ENCODE assay signal across 26 cellular contexts in the genomic region with DNA sequence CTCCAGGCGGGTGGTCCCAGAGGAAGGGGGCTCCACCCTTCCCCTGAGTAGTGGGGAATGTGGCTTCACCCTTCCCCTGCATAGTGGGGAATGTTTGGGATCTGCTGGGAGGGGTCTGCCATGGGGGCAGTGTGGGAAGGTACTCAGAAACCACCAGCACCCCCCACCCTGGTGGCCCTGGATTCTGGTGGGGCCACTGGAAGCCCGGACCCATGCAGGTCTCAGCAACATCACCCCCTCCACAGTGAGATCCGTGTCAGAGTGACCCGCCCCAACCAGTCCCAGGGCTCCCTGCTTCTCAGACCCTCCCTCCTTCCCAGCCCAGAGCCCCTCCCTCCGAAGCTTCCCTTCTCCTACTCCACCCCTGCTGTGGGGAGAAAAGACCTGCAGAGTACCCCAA. TPM values are rescaled to one million over a fixed set of nuclear protein-coding genes. Genes with fewer than 3 reads are reported as not detected.
DNase-seq lines count a peak whose midpoint lies in the region; ATAC-seq and TF ChIP-seq lines count a peak whose summit lies in the region.
"Had no signal": no experiment of that assay in that cellular context is flagged by ENCODE, and none has a peak within 500 bp of the region (broad histone marks: within the 10 kb centered on the region; RNA-seq: fewer than 3 reads in every experiment).

No MANE protein-coding gene starts in this region.

- no peak overlapping the region for H2AFZ ChIP-seq in GM23338
- H2AFZ ChIP-seq in SU-DHL-6 (ENCODE audit: low read depth, low read length, severe bottlenecking) = no peak overlapping the region
- H2AFZ ChIP-seq in neuronal stem cell (ENCODE audit: low read length) = no peak overlapping the region

- peak overlapping the region in 8 of 10 experiments; percentile 48 to 63 (median 55); a peak in 16 of 20 replicates for H3K4me3 ChIP-seq in BLaER1 treated with 17β-estradiol and CSF1 and Interleukin-3, amounts not matched to agents 10 nM and 100 nM
- H3K4me3 ChIP-seq in GM23338 (no peak overlapping the region), SU-DHL-6 (ENCODE audit: insufficient read depth, low read length, poor library complexity, severe bottlenecking) (peak overlapping the region; percentile 37), neuronal stem cell (ENCODE audit: low read length in 2 of 2) (no peak overlapping the region), lower lobe of right lung (no peak overlapping the region), mucosa of descending colon (no peak overlapping the region)
- H3K4me3 ChIP-seq in CD8-positive, alpha-beta memory T cell (ENCODE audit: low read length) = no peak overlapping the region
- H3K4me3 ChIP-seq: A549 had no signal

- peak overlapping the region; percentile 85 for H2BK15ac ChIP-seq in neuronal stem cell (ENCODE audit: low read length)

- H3K36me3 ChIP-seq in BLaER1 treated with 17β-estradiol and CSF1 and Interleukin-3, amounts not matched to agents 10 nM and 100 nM = peaks cover 0 to 4% (median 0%) of the 10 kb centered on the region in 11 experiments; a peak in 4 of 22 replicates
- H3K36me3 ChIP-seq in GM23338 (ENCODE audit: insufficient read depth) (no peaks in the 10 kb centered on the region), SU-DHL-6 (ENCODE audit: low read length) (no peaks in the 10 kb centered on the region), neuronal stem cell (replicated peaks in 1 of 2; ENCODE audit: control insufficient read depth in 2 of 2, insufficient read depth in 2 of 2, low read length in 2 of 2) (no peaks in the 10 kb centered on the region), lower lobe of right lung (no peaks in the 10 kb centered on the region), mucosa of descending colon (ENCODE audit: low read depth) (no peaks in the 10 kb centered on the region)
- no peaks in the 10 kb centered on the region for H3K36me3 ChIP-seq in CD8-positive, alpha-beta memory T cell (ENCODE audit: insufficient read depth, low read length)
- H3K36me3 ChIP-seq: BE2C had no signal

- peak overlapping the region; percentile 96 for H2BK120ac ChIP-seq in neuronal stem cell (ENCODE audit: low read depth, low read length)

- H2BK5ac ChIP-seq in neuronal stem cell (ENCODE audit: low read length) = peak overlapping the region; percentile 88

- peaks cover 20% of the 10 kb centered on the region for H3K27me3 Mint-ChIP-seq in GM23338 (ENCODE audit: insufficient read depth, low read depth, poor library complexity)
- H3K27me3 Mint-ChIP-seq in CD8-positive, alpha-beta memory T cell = peaks cover 22 to 34% of the 10 kb centered on the region in 2 donors

- H3K18ac ChIP-seq in neuronal stem cell (ENCODE audit: low read length) = peak overlapping the region; percentile 84

- peak overlapping the region; percentile 20 for H2AK5ac ChIP-seq in neuronal stem cell (ENCODE audit: low read depth, low read length)

- no peak overlapping the region for H3K14ac ChIP-seq in neuronal stem cell (ENCODE audit: low read length)

- H3K9me2 ChIP-seq in GM23338 (ENCODE audit: insufficient read depth) = no peaks in the 10 kb centered on the region
- H3K9me2 ChIP-seq in SU-DHL-6 (replicated peaks; ENCODE audit: insufficient read depth, low read length) = no peaks in the 10 kb centered on the region

- ATAC-seq in GM23338 (peak; percentile 29), lower lobe of right lung (no peak), mucosa of descending colon (no peak)
- ATAC-seq: A549, HepG2 had no signal

- peaks cover 0 to 7% (median 0%) of the 10 kb centered on the region in 11 experiments; a peak in 2 of 22 replicates for H4K20me1 ChIP-seq in BLaER1 treated with 17β-estradiol and CSF1 and Interleukin-3, amounts not matched to agents 10 nM and 100 nM
- H4K20me1 ChIP-seq in GM23338 (replicated peaks; ENCODE audit: insufficient read depth) (no peaks in the 10 kb centered on the region), SU-DHL-6 (ENCODE audit: low read depth, low read length) (no peaks in the 10 kb centered on the region)

- no CpG with 5 or more reads among the region's 5 CpGs for WGBS in neuronal stem cell (ENCODE audit: extremely low coverage in 2 of 2, insufficient read length in 2 of 2, insufficient replicate concordance in 1 of 2), 2 donors

- DNase-seq in GM23338 (ENCODE audit: low spot score) = no peak
- no peak for DNase-seq in neuronal stem cell (ENCODE audit: low spot score)
- no peak for DNase-seq in lower lobe of right lung
- DNase-seq in CD8-positive, alpha-beta memory T cell = no peak
- DNase-seq in cerebellar cortex (ENCODE audit: low spot score) = no peak
- DNase-seq in mucosa of descending colon = no peak
- DNase-seq: BE2C; Caco-2; CD4-positive, alpha-beta T cell; DMS 273 treated with DMSO at 0.1 percent for 48 hours; DMS79 treated with DMSO at 0.1 percent for 48 hours; HFFc6; KG1; NCI-H1092 treated with DMSO at 0.1 percent for 48 hours; NCI-H1436 treated with DMSO at 0.1 percent for 48 hours; NCI-H2029; NCI-H2227 treated with DMSO at 0.1 percent for 48 hours; NCI-H510A; NK-92 treated with Interleukin-12 subunit alpha and Interleukin-12 subunit beta, amount 100 ng/mL, for 24 hours; OCI-M1 had no signal

- H3K4me3 Mint-ChIP-seq in GM23338 = no peak overlapping the region
- H3K4me3 Mint-ChIP-seq in CD8-positive, alpha-beta memory T cell = no peak overlapping the region
- H3K4me3 Mint-ChIP-seq: CD4-positive, alpha-beta T cell; HFFc6 had no signal

- peak overlapping the region in 10 of 11 experiments; percentile 30 to 89 (median 77); a peak in 18 of 22 replicates for H3K27ac ChIP-seq in BLaER1 treated with 17β-estradiol and CSF1 and Interleukin-3, amounts not matched to agents 10 nM and 100 nM
- no peak overlapping the region for H3K27ac ChIP-seq in GM23338 (ENCODE audit: low read depth)
- peak overlapping the region; percentile 97 for H3K27ac ChIP-seq in SU-DHL-6 (ENCODE audit: low read depth, low read length)
- no peak overlapping the region for H3K27ac ChIP-seq in neuronal stem cell (replicated peaks; ENCODE audit: low read length)
- no peak overlapping the region for H3K27ac ChIP-seq in lower lobe of right lung
- H3K27ac ChIP-seq in CD8-positive, alpha-beta memory T cell (ENCODE audit: low read depth, low read length) = no peak overlapping the region
- H3K27ac ChIP-seq: A549, HL-60 had no signal

- H3K4ac ChIP-seq in neuronal stem cell (ENCODE audit: low read length) = no peak overlapping the region

- H3K27me3 ChIP-seq in BLaER1 treated with 17β-estradiol and CSF1 and Interleukin-3, amounts not matched to agents 10 nM and 100 nM = peaks cover 0 to 14% (median 0%) of the 10 kb centered on the region in 11 experiments; a peak in 3 of 22 replicates
- no peaks in the 10 kb centered on the region for H3K27me3 ChIP-seq in GM23338 (ENCODE audit: insufficient read depth)
- H3K27me3 ChIP-seq in SU-DHL-6 (ENCODE audit: low read length) = no peaks in the 10 kb centered on the region
- no peaks in the 10 kb centered on the region for H3K27me3 ChIP-seq in neuronal stem cell (ENCODE audit: control insufficient read depth in 3 of 3, insufficient read depth in 3 of 3, low read depth in 1 of 3, low read length in 3 of 3)
- H3K27me3 ChIP-seq in lower lobe of right lung (ENCODE audit: low read depth) = peaks cover 13% of the 10 kb centered on the region
- peaks cover 7% of the 10 kb centered on the region for H3K27me3 ChIP-seq in CD8-positive, alpha-beta memory T cell (ENCODE audit: insufficient read depth, low read length, poor library complexity, severe bottlenecking)
- H3K27me3 ChIP-seq: BE2C had no signal

- no peak overlapping the region for H4K91ac ChIP-seq in neuronal stem cell (ENCODE audit: low read depth, low read length, poor library complexity)

- H3K4me2 ChIP-seq in BLaER1 treated with 17β-estradiol and CSF1 and Interleukin-3, amounts not matched to agents 10 nM and 100 nM = peak overlapping the region; percentile 92 to 100 (median 99)
- H3K4me2 ChIP-seq in GM23338 = no peak overlapping the region
- peak overlapping the region; percentile 53 for H3K4me2 ChIP-seq in SU-DHL-6 (ENCODE audit: low read depth, low read length, poor library complexity, severe bottlenecking)
- H3K4me2 ChIP-seq in neuronal stem cell (ENCODE audit: insufficient read depth, low read length, poor library complexity, severe bottlenecking) = no peak overlapping the region
- H3K4me2 ChIP-seq: A549 had no signal

- no peak overlapping the region for H4K8ac ChIP-seq in neuronal stem cell (ENCODE audit: low read depth, low read length)

- TF ChIP-seq CTCF in GM23338 (conservative IDR thresholded peaks at IDR 0.05; ENCODE audit: low read depth in 2 of 2) = no peak
- no peak for TF ChIP-seq CTCF in SU-DHL-6 (IDR thresholded peaks at IDR 0.05; ENCODE audit: insufficient read depth, low read length, poor library complexity, severe bottlenecking)
- no peak for TF ChIP-seq CTCF in lower lobe of right lung (IDR thresholded peaks at IDR 0.05)
- no peak for TF ChIP-seq CTCF in mucosa of descending colon (IDR thresholded peaks at IDR 0.05)

- intact Hi-C loops in lower lobe of right lung (cut with DNase I) (loop anchor here (10.0 kb wide), 1 partner anchor 46 kb away; no protein-coding TSS in a partner anchor), mucosa of descending colon (cut with DNase I, micrococcal nuclease) (no loop called here)

- H3K23ac ChIP-seq in neuronal stem cell (ENCODE audit: low read depth, low read length, poor library complexity) = no peak overlapping the region

- peaks cover 59 to 90% (median 78%) of the 10 kb centered on the region in 10 experiments for H3K4me1 ChIP-seq in BLaER1 treated with 17β-estradiol and CSF1 and Interleukin-3, amounts not matched to agents 10 nM and 100 nM
- no peaks in the 10 kb centered on the region; the same call in 1 of the 2 replicates for H3K4me1 ChIP-seq in GM23338 (ENCODE audit: insufficient read depth)
- peaks cover 2 to 6% of the 10 kb centered on the region in 2 donors for H3K4me1 ChIP-seq in neuronal stem cell (ENCODE audit: control insufficient read depth in 2 of 2, insufficient read depth in 1 of 2, low read depth in 1 of 2, low read length in 2 of 2)
- peaks cover 12% of the 10 kb centered on the region for H3K4me1 ChIP-seq in lower lobe of right lung
- H3K4me1 ChIP-seq in CD8-positive, alpha-beta memory T cell (ENCODE audit: insufficient read depth, low read length) = peaks cover 25% of the 10 kb centered on the region
- H3K4me1 ChIP-seq in mucosa of descending colon (ENCODE audit: low read depth) = no peaks in the 10 kb centered on the region
- H3K4me1 ChIP-seq: A549, BE2C, Caco-2 had no signal

- POLR2A ChIA-PET in CD8-positive, alpha-beta memory T cell (lab: Charles Lee) = no interaction called here

- H3K79me1 ChIP-seq in neuronal stem cell (ENCODE audit: low read depth, low read length) = peaks cover 4% of the 10 kb centered on the region

- H3K9ac ChIP-seq in BLaER1 treated with 17β-estradiol and CSF1 and Interleukin-3, amounts not matched to agents 10 nM and 100 nM = peak overlapping the region in 10 of 11 experiments; percentile 6 to 85 (median 63); a peak in 18 of 22 replicates
- peak overlapping the region; percentile 53 for H3K9ac ChIP-seq in SU-DHL-6 (ENCODE audit: low read length)
- no peak overlapping the region for H3K9ac ChIP-seq in neuronal stem cell (ENCODE audit: low read depth, low read length, poor library complexity)

- peaks cover 13% of the 10 kb centered on the region for H3K9me3 Mint-ChIP-seq in GM23338
- H3K9me3 Mint-ChIP-seq in CD8-positive, alpha-beta memory T cell = peaks cover 0 to 6% (median 0%) of the 10 kb centered on the region in 5 donors
- H3K9me3 Mint-ChIP-seq: CD4-positive, alpha-beta T cell had no signal

- no peak overlapping the region for H3K27ac Mint-ChIP-seq in GM23338
- H3K27ac Mint-ChIP-seq in CD8-positive, alpha-beta memory T cell = no peak overlapping the region
- H3K27ac Mint-ChIP-seq: CD4-positive, alpha-beta T cell; HFFc6 had no signal

- peaks cover 6% of the 10 kb centered on the region for H3K36me3 Mint-ChIP-seq in GM23338 (ENCODE audit: low read depth)
- H3K36me3 Mint-ChIP-seq in CD8-positive, alpha-beta memory T cell = no peaks in the 10 kb centered on the region

- CTCF ChIA-PET in CD8-positive, alpha-beta memory T cell (lab: Charles Lee) = no interaction called here

- H3K9me3 ChIP-seq in BLaER1 treated with 17β-estradiol and CSF1 and Interleukin-3, amounts not matched to agents 10 nM and 100 nM (replicated peaks in 1 of 11) = peaks cover 5 to 14% (median 12%) of the 10 kb centered on the region in 11 experiments
- H3K9me3 ChIP-seq in SU-DHL-6 (ENCODE audit: insufficient read depth, low read length) (peaks cover 2% of the 10 kb centered on the region; the same call in 1 of the 2 replicates), neuronal stem cell (replicated peaks in 1 of 2; ENCODE audit: control insufficient read depth in 2 of 2, insufficient read depth in 1 of 2, low read depth in 1 of 2, low read length in 2 of 2) (peaks cover 2 to 8% of the 10 kb centered on the region in 2 donors), lower lobe of right lung (no peaks in the 10 kb centered on the region), mucosa of descending colon (no peaks in the 10 kb centered on the region)
- no peaks in the 10 kb centered on the region for H3K9me3 ChIP-seq in CD8-positive, alpha-beta memory T cell (ENCODE audit: low read length)
- H3K9me3 ChIP-seq: BE2C had no signal

- H3K79me2 ChIP-seq in GM23338 (replicated peaks; ENCODE audit: insufficient read depth) (no peaks in the 10 kb centered on the region), SU-DHL-6 (ENCODE audit: insufficient read depth, low read length) (no peaks in the 10 kb centered on the region)

- peaks cover 2% of the 10 kb centered on the region; the same call in 2 of the 3 replicates for H3K4me1 Mint-ChIP-seq in GM23338
- peaks cover 11 to 13% (median 11%) of the 10 kb centered on the region in 3 donors for H3K4me1 Mint-ChIP-seq in CD8-positive, alpha-beta memory T cell

- no peaks in the 10 kb centered on the region for H3F3A ChIP-seq in GM23338 (replicated peaks; ENCODE audit: low read depth)
- H3F3A ChIP-seq in SU-DHL-6 (ENCODE audit: insufficient read depth) = peaks cover 67% of the 10 kb centered on the region

- H2BK12ac ChIP-seq in neuronal stem cell (ENCODE audit: low read length) = no peak overlapping the region

RNA-seq across cellular contexts. Expression of a gene that starts 30.3 kb away (rescaled TPM):
- 52.4 and 75.5 TPM in 2 replicates for total RNA-seq in GM23338 (2014; rRNA removed; shearing (Covaris generic))
- 36.7 and 37.2 TPM in 2 replicates for polyA plus RNA-seq in GM23338 (2016; fragmentation: Nextera tagmentation; extraction: Ambion mirVana)
- 19.0 TPM for polyA plus RNA-seq in neuronal stem cell (2013, experiment 1 of 2)
- 19.6 TPM for polyA plus RNA-seq in neuronal stem cell (2013, experiment 2 of 2)
- total RNA-seq in lower lobe of right lung (116 TPM), mucosa of descending colon (100 to 1,000 TPM; 132 to 216 (median 176) TPM)
- total RNA-seq in CD8-positive, alpha-beta memory T cell = 10 to 100 TPM; 55.9 to 56.3 TPM
- polyA plus RNA-seq in CD8-positive, alpha-beta memory T cell = 4.6 TPM

RNA-seq across cellular contexts. Expression of a gene that starts 54.6 kb away (rescaled TPM):
- total RNA-seq in GM23338 (2014; rRNA removed; shearing (Covaris generic)) = 4.8 and 5.0 TPM in 2 replicates
- 1.0 and 2.2 TPM in 2 replicates for polyA plus RNA-seq in GM23338 (2016; fragmentation: Nextera tagmentation; extraction: Ambion mirVana)
- polyA plus RNA-seq in neuronal stem cell (2013, experiment 1 of 2) = 3.0 TPM
- 2.8 TPM for polyA plus RNA-seq in neuronal stem cell (2013, experiment 2 of 2)
- not detected for total RNA-seq in lower lobe of right lung
- total RNA-seq in CD8-positive, alpha-beta memory T cell = under 1 TPM in 1 of 2 experiments, not detected in 1; 0.31 TPM
- polyA plus RNA-seq in CD8-positive, alpha-beta memory T cell = not detected
- 1 to 10 TPM in 1 of 3 donors, under 1 TPM in 2; 0.64 to 8.4 (median 0.82) TPM for total RNA-seq in mucosa of descending colon
- total RNA-seq: Caco-2; CD4-positive, alpha-beta T cell; HepG2; HFFc6; HT-29 had no signal
- polyA plus RNA-seq: HepG2 had no signal

Comparison
In these comparisons a context has a peak if more than half of its experiments do, and no peak if none do; other contexts are left out.
1. H3K27ac ChIP-seq: peak in BLaER1 treated with 17β-estradiol and CSF1 and Interleukin-3, amounts not matched to agents 10 nM and 100 nM (10 of 11) and SU-DHL-6 (single experiment); none in GM23338 (single experiment), neuronal stem cell (single experiment), lower lobe of right lung (single experiment) and CD8-positive, alpha-beta memory T cell (single experiment).
2. H3K4me2 ChIP-seq: peak in BLaER1 treated with 17β-estradiol and CSF1 and Interleukin-3, amounts not matched to agents 10 nM and 100 nM (11 of 11) and SU-DHL-6 (single experiment); none in GM23338 (single experiment) and neuronal stem cell (single experiment).
3. H3K4me3 ChIP-seq: peak in BLaER1 treated with 17β-estradiol and CSF1 and Interleukin-3, amounts not matched to agents 10 nM and 100 nM (8 of 10) and SU-DHL-6 (single experiment); none in GM23338 (single experiment), neuronal stem cell (0 of 2), lower lobe of right lung (single experiment), CD8-positive, alpha-beta memory T cell (single experiment) and mucosa of descending colon (single experiment).